16 cellular contexts compared by ENCODE assay signal in the genomic region with DNA sequence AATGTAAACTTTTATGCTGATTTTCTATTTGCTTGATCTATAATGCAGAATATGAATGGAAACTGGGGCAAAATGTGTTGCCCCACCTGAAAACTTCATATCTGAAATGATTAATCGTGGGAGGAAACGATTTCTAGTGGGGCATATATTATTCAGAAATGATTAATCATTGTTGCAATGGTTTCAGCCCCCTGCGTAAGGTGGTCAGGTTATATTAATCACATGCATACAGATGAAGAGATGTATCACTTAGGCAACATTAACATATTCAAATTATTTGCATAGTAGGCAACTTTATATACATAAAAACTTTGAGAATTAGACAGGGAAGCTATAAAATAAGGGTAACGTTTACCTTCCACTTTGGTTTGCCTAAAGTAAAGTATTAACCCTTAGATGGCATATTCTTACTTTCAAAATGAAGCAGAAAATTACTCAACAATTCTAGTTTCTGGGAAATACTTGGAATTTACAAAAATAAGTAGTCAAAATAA.
"Had no signal": no experiment of that assay in that cellular context is flagged by ENCODE, and none has a peak within 500 bp of the region (broad histone marks: within the 10 kb centered on the region; RNA-seq: fewer than 3 reads in every experiment).

No MANE protein-coding gene starts in this region.

- H3K4me3 Mint-ChIP-seq: activated CD4-positive, alpha-beta T cell treated with anti-CD3 and anti-CD28 coated beads, Interleukin-2, amount 10 ng/mL, durations not matched to agents 7 days and 5 days; activated naive CD8-positive, alpha-beta T cell treated with anti-CD3 and anti-CD28 coated beads, Interleukin-2, amount 10 ng/mL, durations not matched to agents 7 days and 5 days; endodermal cell; naive thymus-derived CD8-positive, alpha-beta T cell; WTC11 had no signal

- H3K9me3 Mint-ChIP-seq: activated CD4-positive, alpha-beta T cell treated with anti-CD3 and anti-CD28 coated beads, Interleukin-2, amount 10 ng/mL, durations not matched to agents 7 days and 5 days; activated naive CD8-positive, alpha-beta T cell treated with anti-CD3 and anti-CD28 coated beads, Interleukin-2, amount 10 ng/mL, durations not matched to agents 7 days and 5 days; endodermal cell; naive thymus-derived CD8-positive, alpha-beta T cell; WTC11 had no signal

- ATAC-seq: body of pancreas; left cardiac atrium; naive thymus-derived CD8-positive, alpha-beta T cell; right lobe of liver; WTC11 had no signal

- H3K27me3 Mint-ChIP-seq: activated CD4-positive, alpha-beta T cell treated with anti-CD3 and anti-CD28 coated beads, Interleukin-2, amount 10 ng/mL, durations not matched to agents 7 days and 5 days; activated naive CD8-positive, alpha-beta T cell treated with anti-CD3 and anti-CD28 coated beads, Interleukin-2, amount 10 ng/mL, durations not matched to agents 7 days and 5 days; naive thymus-derived CD8-positive, alpha-beta T cell had no signal

- DNase-seq: activated CD4-positive, alpha-beta T cell treated with anti-CD3 and anti-CD28 coated beads, Interleukin-2, amount 10 ng/mL, durations not matched to agents 7 days and 5 days; activated gamma-delta T cell; activated naive CD8-positive, alpha-beta T cell treated with anti-CD3 and anti-CD28 coated beads, Interleukin-2, amount 10 ng/mL, durations not matched to agents 7 days and 5 days; body of pancreas; dorsolateral prefrontal cortex; endodermal cell; foreskin fibroblast; left cardiac atrium; mesenchymal stem cell; naive thymus-derived CD8-positive, alpha-beta T cell; right lobe of liver; Right ventricle myocardium superior; small intestine; stimulated activated naive CD4-positive, alpha-beta T cell treated with Interleukin-2 at 50 U/mL for 16 hours; trophoblast cell had no signal

- FAIRE-seq: small intestine had no signal

- H3K4me1 Mint-ChIP-seq: activated naive CD8-positive, alpha-beta T cell treated with anti-CD3 and anti-CD28 coated beads, Interleukin-2, amount 10 ng/mL, durations not matched to agents 7 days and 5 days; endodermal cell; naive thymus-derived CD8-positive, alpha-beta T cell; WTC11 had no signal

- H3K27ac Mint-ChIP-seq: activated CD4-positive, alpha-beta T cell treated with anti-CD3 and anti-CD28 coated beads, Interleukin-2, amount 10 ng/mL, durations not matched to agents 7 days and 5 days; activated naive CD8-positive, alpha-beta T cell treated with anti-CD3 and anti-CD28 coated beads, Interleukin-2, amount 10 ng/mL, durations not matched to agents 7 days and 5 days; endodermal cell; WTC11 had no signal
